ENCODE assay signal across 8 cellular contexts in the genomic region with DNA sequence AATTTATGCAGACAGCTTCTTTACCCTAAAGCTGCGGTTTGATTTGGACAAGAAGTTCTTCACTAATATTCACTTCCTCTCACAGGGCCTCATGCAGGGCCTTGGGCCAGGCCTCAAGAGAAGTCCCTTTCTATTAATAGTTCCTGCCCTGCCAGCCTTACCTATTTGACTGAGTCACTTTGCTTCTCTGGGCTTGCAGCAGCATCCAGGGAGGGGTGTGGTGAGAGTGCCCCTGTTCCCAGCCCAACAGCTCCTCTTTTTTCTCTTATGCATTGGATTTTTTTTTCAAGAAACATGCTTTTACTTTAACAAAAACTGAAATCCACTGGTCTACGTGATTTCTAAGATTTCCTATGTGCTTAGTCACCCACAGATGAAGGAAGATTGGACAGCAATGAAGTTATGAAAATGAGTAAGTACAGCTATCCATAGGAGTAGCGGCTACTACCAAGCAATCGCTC. TPM values are rescaled to one million over a fixed set of nuclear protein-coding genes. Genes with fewer than 3 reads are reported as not detected.
DNase-seq lines count a peak whose midpoint lies in the region; ATAC-seq, FAIRE-seq and TF ChIP-seq lines count a peak whose summit lies in the region.

No MANE protein-coding gene starts in this region.

- H3K36me3 Mint-ChIP-seq in progenitor cell of endocrine pancreas (ENCODE audit: insufficient read depth) (peaks cover 1% of the 10 kb centered on the region), Caco-2 (ENCODE audit: insufficient read depth, unreplicated experiment) (peaks cover 10% of the 10 kb centered on the region)

- H3K27me3 Mint-ChIP-seq in progenitor cell of endocrine pancreas (no peaks in the 10 kb centered on the region), Caco-2 (ENCODE audit: insufficient read depth, unreplicated experiment) (no peaks in the 10 kb centered on the region)

- peak; percentile 39 for ATAC-seq in GM19397 (IDR thresholded peaks at IDR 0.05; ENCODE audit: unreplicated experiment)
- peak; percentile 35 for ATAC-seq in HG03558 (IDR thresholded peaks at IDR 0.05; ENCODE audit: extremely low read depth, unreplicated experiment)

- no peaks in the 10 kb centered on the region for H3K4me1 ChIP-seq in Caco-2

- intact Hi-C loops in Caco-2 (cut with micrococcal nuclease; ENCODE audit: unreplicated experiment): no loop called here

- H3K4me1 Mint-ChIP-seq in progenitor cell of endocrine pancreas (ENCODE audit: low read depth) (no peaks in the 10 kb centered on the region), Caco-2 (ENCODE audit: low read depth, unreplicated experiment) (no peaks in the 10 kb centered on the region)

- H3K36me3 ChIP-seq in bronchial epithelial cell (ENCODE audit: control insufficient read depth, insufficient read depth, low read length) (no peaks in the 10 kb centered on the region), Caco-2 (ENCODE audit: control insufficient read depth, insufficient read depth, low read length) (no peaks in the 10 kb centered on the region)

- in situ Hi-C loops in ACHN (cut with HindIII; ENCODE audit: low pct_ligation_motif_present, low pct_unique_long_range_greater_than_20kb, low sequenced_read_pairs): no loop called here

- H3K4me3 ChIP-seq in bronchial epithelial cell (ENCODE audit: low read depth, low read length) (no peak overlapping the region), Caco-2 (ENCODE audit: low read depth, low read length) (no peak overlapping the region)

- H3K4me3 Mint-ChIP-seq in progenitor cell of endocrine pancreas (ENCODE audit: low read depth) (no peak overlapping the region), Caco-2 (ENCODE audit: unreplicated experiment) (no peak overlapping the region)

- DNase-seq in ACHN (peak; percentile 14), bronchial epithelial cell (ENCODE audit: low read depth) (peak; percentile 60), progenitor cell of endocrine pancreas (ENCODE audit: low spot score, unreplicated experiment) (no peak), Caco-2 (no peak), caudate nucleus (lab: John Stamatoyannopoulos, UW) (no peak), NCI-H82 (lab: John Stamatoyannopoulos, UW) (no peak)

- CTCF ChIA-PET in Caco-2 (lab: Charles Lee): interaction anchor here (1.2 kb wide), 1 partner anchor 66 kb away, joined by 4 read pairs; no protein-coding TSS in a partner anchor

- peaks cover 7% of the 10 kb centered on the region for H3K9me3 Mint-ChIP-seq in progenitor cell of endocrine pancreas (ENCODE audit: low read depth)
- no peaks in the 10 kb centered on the region for H3K9me3 Mint-ChIP-seq in Caco-2 (ENCODE audit: unreplicated experiment)

- H3K9me3 ChIP-seq in Caco-2: no peaks in the 10 kb centered on the region

- H3K27ac Mint-ChIP-seq in progenitor cell of endocrine pancreas (peak overlapping the region; percentile 33), Caco-2 (ENCODE audit: unreplicated experiment) (no peak overlapping the region)

- H3K27me3 ChIP-seq in bronchial epithelial cell (ENCODE audit: control insufficient read depth, insufficient read depth, low read length): no peaks in the 10 kb centered on the region
- no peaks in the 10 kb centered on the region for H3K27me3 ChIP-seq in Caco-2 (replicated peaks; ENCODE audit: control insufficient read depth, insufficient read depth, low read length)

- FAIRE-seq in bronchial epithelial cell (lab: Jason Lieb, UNC): no peak

- TF ChIP-seq CTCF in bronchial epithelial cell (IDR thresholded peaks at IDR 0.05; ENCODE audit: insufficient read depth, low read length, severe bottlenecking) (no peak), progenitor cell of endocrine pancreas (IDR thresholded peaks at IDR 0.05; ENCODE audit: unreplicated experiment) (no peak), Caco-2 (IDR thresholded peaks at IDR 0.05; ENCODE audit: insufficient read depth in 1 of 2, low read depth in 1 of 2, low read length in 1 of 2, severe bottlenecking in 1 of 2, unreplicated experiment in 1 of 2) (no peak)

- no peak overlapping the region for H3K27ac ChIP-seq in caudate nucleus (ENCODE audit: low read depth, low read length)

- POLR2A ChIA-PET in Caco-2 (lab: Charles Lee): no interaction called here

- no TSS peak for BruUV-seq in Caco-2 (replicated peaks; lab: Mats Ljungman, UMichigan)

RNA-seq across cellular contexts. Expression of a gene that starts 26.7 kb away (rescaled TPM):
- total RNA-seq in bronchial epithelial cell (6.8 and 7.7 TPM in 2 replicates), progenitor cell of endocrine pancreas (13.1 and 14.9 TPM in 2 replicates), Caco-2 (2022) (18.0 and 21.5 TPM in 2 replicates)

RNA-seq across cellular contexts. Expression of a gene that starts 34.5 kb away (rescaled TPM):
- total RNA-seq in bronchial epithelial cell (6.6 and 8.8 TPM in 2 replicates), progenitor cell of endocrine pancreas (22.0 and 27.2 TPM in 2 replicates), Caco-2 (2022) (33.9 and 37.0 TPM in 2 replicates)

RNA-seq across cellular contexts. Expression of a gene that starts 55.9 kb away (rescaled TPM):
- total RNA-seq in bronchial epithelial cell: not detected in 2 replicates
- total RNA-seq in progenitor cell of endocrine pancreas: not detected in 2 replicates
- 3.9 and 11.6 TPM in 2 replicates for total RNA-seq in Caco-2 (2022)

Comparison
In these comparisons a context has a peak if more than half of its experiments do, and no peak if none do; other contexts are left out.
1. DNase-seq: peak in ACHN (single experiment) and bronchial epithelial cell (single experiment); none in progenitor cell of endocrine pancreas (single experiment), Caco-2 (0 of 2), caudate nucleus (0 of 61) and NCI-H82 (single experiment).